Comparison of ENCODE assay signal across 2 cellular contexts in the genomic region with DNA sequence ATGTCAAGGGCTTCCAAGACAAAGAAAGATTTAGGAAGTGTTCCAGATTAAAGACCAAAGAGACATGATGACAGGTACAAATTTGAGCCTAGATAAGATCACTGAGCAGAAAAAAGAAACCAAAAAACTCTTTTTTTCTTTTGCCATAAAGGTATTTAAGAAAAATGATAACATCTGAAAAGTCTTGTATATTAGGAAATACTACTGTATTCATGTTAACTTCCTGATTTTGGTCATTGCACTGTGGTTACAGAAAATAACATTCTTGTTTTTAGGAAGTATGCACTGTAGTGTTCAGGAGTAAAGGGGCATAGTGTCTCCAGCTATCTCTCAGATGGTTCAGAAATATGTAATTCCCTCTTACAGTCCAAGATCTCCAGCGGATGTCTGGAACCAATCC.
TF ChIP-seq lines count a peak whose summit lies in the region.

No MANE protein-coding gene starts in this region.

TF ChIP-seq in K562, 482 proteins besides CTCF, POLR2A, EP300 and RAD21 (continued from another document):
- TF ChIP-seq, protein P1, sequence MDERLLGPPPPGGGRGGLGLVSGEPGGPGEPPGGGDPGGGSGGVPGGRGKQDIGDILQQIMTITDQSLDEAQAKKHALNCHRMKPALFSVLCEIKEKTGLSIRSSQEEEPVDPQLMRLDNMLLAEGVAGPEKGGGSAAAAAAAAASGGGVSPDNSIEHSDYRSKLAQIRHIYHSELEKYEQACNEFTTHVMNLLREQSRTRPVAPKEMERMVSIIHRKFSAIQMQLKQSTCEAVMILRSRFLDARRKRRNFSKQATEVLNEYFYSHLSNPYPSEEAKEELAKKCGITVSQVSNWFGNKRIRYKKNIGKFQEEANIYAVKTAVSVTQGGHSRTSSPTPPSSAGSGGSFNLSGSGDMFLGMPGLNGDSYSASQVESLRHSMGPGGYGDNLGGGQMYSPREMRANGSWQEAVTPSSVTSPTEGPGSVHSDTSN (CRISPR knock-in tag; IDR thresholded peaks at IDR 0.05; ENCODE audit: low read depth): no peak
- TF ChIP-seq, protein P1 (tag; conservative IDR thresholded peaks at IDR 0.05; ENCODE audit: low read depth): peak; percentile 49; the same call in 1 of the 2 replicates
TF ChIP-seq in K562: peak in this region for 2.

TF ChIP-seq in SK-N-SH treated with all-trans-retinoic acid at 6 μM for 48 hours, 23 proteins besides CTCF, POLR2A, EP300 and RAD21 (continued from another document):
- TF ChIP-seq, protein P2, sequence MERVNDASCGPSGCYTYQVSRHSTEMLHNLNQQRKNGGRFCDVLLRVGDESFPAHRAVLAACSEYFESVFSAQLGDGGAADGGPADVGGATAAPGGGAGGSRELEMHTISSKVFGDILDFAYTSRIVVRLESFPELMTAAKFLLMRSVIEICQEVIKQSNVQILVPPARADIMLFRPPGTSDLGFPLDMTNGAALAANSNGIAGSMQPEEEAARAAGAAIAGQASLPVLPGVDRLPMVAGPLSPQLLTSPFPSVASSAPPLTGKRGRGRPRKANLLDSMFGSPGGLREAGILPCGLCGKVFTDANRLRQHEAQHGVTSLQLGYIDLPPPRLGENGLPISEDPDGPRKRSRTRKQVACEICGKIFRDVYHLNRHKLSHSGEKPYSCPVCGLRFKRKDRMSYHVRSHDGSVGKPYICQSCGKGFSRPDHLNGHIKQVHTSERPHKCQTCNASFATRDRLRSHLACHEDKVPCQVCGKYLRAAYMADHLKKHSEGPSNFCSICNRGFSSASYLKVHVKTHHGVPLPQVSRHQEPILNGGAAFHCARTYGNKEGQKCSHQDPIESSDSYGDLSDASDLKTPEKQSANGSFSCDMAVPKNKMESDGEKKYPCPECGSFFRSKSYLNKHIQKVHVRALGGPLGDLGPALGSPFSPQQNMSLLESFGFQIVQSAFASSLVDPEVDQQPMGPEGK (CRISPR knock-in tag; IDR thresholded peaks at IDR 0.05; ENCODE audit: borderline replicate concordance): no peak
- TF ChIP-seq ZNF70 (CRISPR knock-in tag; IDR thresholded peaks at IDR 0.05): no peak
- TF ChIP-seq TOX (CRISPR knock-in tag; IDR thresholded peaks at IDR 0.05; ENCODE audit: borderline replicate concordance): no peak
- no peak for TF ChIP-seq BACH2 (CRISPR knock-in tag; IDR thresholded peaks at IDR 0.05; ENCODE audit: borderline replicate concordance)
- no peak for TF ChIP-seq RARB (CRISPR knock-in tag; IDR thresholded peaks at IDR 0.05)
- no peak for TF ChIP-seq ZNF8 (CRISPR knock-in tag; IDR thresholded peaks at IDR 0.05)
- TF ChIP-seq PPARA (CRISPR knock-in tag; IDR thresholded peaks at IDR 0.05; ENCODE audit: borderline replicate concordance): no peak
- TF ChIP-seq CSDC2 (CRISPR knock-in tag; IDR thresholded peaks at IDR 0.05): no peak
- TF ChIP-seq, protein P3, sequence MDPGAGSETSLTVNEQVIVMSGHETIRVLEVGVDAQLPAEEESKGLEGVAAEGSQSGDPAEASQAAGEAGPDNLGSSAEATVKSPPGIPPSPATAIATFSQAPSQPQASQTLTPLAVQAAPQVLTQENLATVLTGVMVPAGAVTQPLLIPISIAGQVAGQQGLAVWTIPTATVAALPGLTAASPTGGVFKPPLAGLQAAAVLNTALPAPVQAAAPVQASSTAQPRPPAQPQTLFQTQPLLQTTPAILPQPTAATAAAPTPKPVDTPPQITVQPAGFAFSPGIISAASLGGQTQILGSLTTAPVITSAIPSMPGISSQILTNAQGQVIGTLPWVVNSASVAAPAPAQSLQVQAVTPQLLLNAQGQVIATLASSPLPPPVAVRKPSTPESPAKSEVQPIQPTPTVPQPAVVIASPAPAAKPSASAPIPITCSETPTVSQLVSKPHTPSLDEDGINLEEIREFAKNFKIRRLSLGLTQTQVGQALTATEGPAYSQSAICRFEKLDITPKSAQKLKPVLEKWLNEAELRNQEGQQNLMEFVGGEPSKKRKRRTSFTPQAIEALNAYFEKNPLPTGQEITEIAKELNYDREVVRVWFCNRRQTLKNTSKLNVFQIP (CRISPR knock-in tag; IDR thresholded peaks at IDR 0.05; ENCODE audit: borderline replicate concordance, low read depth): no peak
- no peak for TF ChIP-seq ARNTL (CRISPR knock-in tag; IDR thresholded peaks at IDR 0.05; ENCODE audit: borderline replicate concordance, low read depth)
- no peak for TF ChIP-seq GLIS3 (CRISPR knock-in tag; IDR thresholded peaks at IDR 0.05)
